Comparison of ENCODE assay signal across 12 cellular contexts in the genomic region with DNA sequence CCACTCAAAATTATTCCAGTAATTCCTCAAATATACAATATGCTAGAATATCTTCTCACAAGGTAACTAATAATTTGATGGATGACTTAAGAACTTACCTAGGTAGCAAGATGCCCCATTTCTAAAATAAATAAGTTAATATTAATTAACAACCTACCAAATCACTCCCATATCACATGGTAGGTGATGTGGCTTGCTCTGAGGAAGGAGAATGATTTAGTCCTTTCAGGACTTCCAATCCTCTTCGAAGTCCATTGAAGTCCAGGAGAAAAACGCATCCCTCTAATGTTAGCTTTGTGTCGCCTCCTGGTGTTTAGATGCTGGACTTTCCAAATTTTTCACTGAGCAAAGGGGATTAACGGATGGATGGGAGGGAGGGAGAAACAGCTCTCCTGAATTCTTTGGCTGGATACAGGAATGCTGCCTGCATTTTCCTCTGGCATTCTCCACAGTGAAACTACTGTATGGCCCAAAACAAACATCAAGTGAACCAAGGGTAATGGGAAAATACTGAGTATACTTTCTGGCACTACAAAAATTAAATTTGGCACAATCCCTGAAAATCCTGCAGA. TPM values are rescaled to one million over a fixed set of nuclear protein-coding genes. Genes with fewer than 3 reads are reported as not detected.
DNase-seq lines count a peak whose midpoint lies in the region; ATAC-seq, FAIRE-seq and TF ChIP-seq lines count a peak whose summit lies in the region.
"Had no signal": no experiment of that assay in that cellular context is flagged by ENCODE, and none has a peak within 500 bp of the region (broad histone marks: within the 10 kb centered on the region; RNA-seq: fewer than 3 reads in every experiment).

No MANE protein-coding gene starts in this region.

- no peak overlapping the region for H3K4ac ChIP-seq in neuronal stem cell (ENCODE audit: low read length)

- no peak overlapping the region for H2BK5ac ChIP-seq in neuronal stem cell (ENCODE audit: low read length)

- ATAC-seq in GM21529 (IDR thresholded peaks at IDR 0.05; ENCODE audit: unreplicated experiment), result no peak
- no peak for ATAC-seq in HG03045 (IDR thresholded peaks at IDR 0.05; ENCODE audit: unreplicated experiment)

- H3K18ac ChIP-seq in neuronal stem cell (ENCODE audit: low read length), result no peak overlapping the region

- no peak overlapping the region for H3K4me3 ChIP-seq in MG63
- H3K4me3 ChIP-seq in epithelial cell of esophagus (ENCODE audit: low read length), result no peak overlapping the region
- no peak overlapping the region for H3K4me3 ChIP-seq in neuronal stem cell (ENCODE audit: low read length in 2 of 2)
- H3K4me3 ChIP-seq: lung had no signal

- H2AFZ ChIP-seq in neuronal stem cell (ENCODE audit: low read length), result no peak overlapping the region

- peak; percentile 58 for FAIRE-seq in D721Med (lab: Jason Lieb, UNC)

- no peak overlapping the region for H2BK15ac ChIP-seq in neuronal stem cell (ENCODE audit: low read length)

- H2BK12ac ChIP-seq in neuronal stem cell (ENCODE audit: low read length), result no peak overlapping the region

- H3K36me3 ChIP-seq in MG63 (no peaks in the 10 kb centered on the region), neuronal stem cell (replicated peaks in 1 of 2; ENCODE audit: control insufficient read depth in 2 of 2, insufficient read depth in 2 of 2, low read length in 2 of 2) (no peaks in the 10 kb centered on the region)

- H2BK120ac ChIP-seq in neuronal stem cell (ENCODE audit: low read depth, low read length), result no peak overlapping the region

- H4K91ac ChIP-seq in neuronal stem cell (ENCODE audit: low read depth, low read length, poor library complexity), result no peak overlapping the region

- DNase-seq in D721Med (ENCODE audit: insufficient read length, low spot score), result no peak
- DNase-seq in MG63, result peak; percentile 39
- DNase-seq in epithelial cell of esophagus (ENCODE audit: low read depth), result peak; percentile 36
- DNase-seq in neuronal stem cell (ENCODE audit: low spot score), result peak; percentile 39
- DNase-seq in HCEC 1CT, result no peak
- DNase-seq in NCI-H187 (lab: John Stamatoyannopoulos, UW), result no peak
- DNase-seq: activated CD4-positive, CD25-positive, alpha-beta regulatory T cell; activated effector memory CD4-positive, alpha-beta T cell treated with Interleukin-2 at 50 U/mL for 16 hours; effector memory CD4-positive, alpha-beta T cell had no signal

- H3K9me3 ChIP-seq in MG63, result no peaks in the 10 kb centered on the region
- no peaks in the 10 kb centered on the region for H3K9me3 ChIP-seq in neuronal stem cell (replicated peaks in 1 of 2; ENCODE audit: control insufficient read depth in 2 of 2, insufficient read depth in 1 of 2, low read depth in 1 of 2, low read length in 2 of 2)

- H3K27me3 ChIP-seq in MG63 (no peaks in the 10 kb centered on the region), neuronal stem cell (ENCODE audit: control insufficient read depth in 3 of 3, insufficient read depth in 3 of 3, low read depth in 1 of 3, low read length in 3 of 3) (no peaks in the 10 kb centered on the region)

- TF ChIP-seq CTCF in D721Med (IDR thresholded peaks at IDR 0.05; ENCODE audit: insufficient read depth, missing control alignments) (peak; percentile 33), epithelial cell of esophagus (IDR thresholded peaks at IDR 0.05; ENCODE audit: insufficient read depth, low read depth, low read length, missing control alignments) (peak; percentile 31)

- H3K9ac ChIP-seq in neuronal stem cell (ENCODE audit: low read depth, low read length, poor library complexity), result no peak overlapping the region

- H3K27ac ChIP-seq in neuronal stem cell (replicated peaks; ENCODE audit: low read length), result no peak overlapping the region

- WGBS in neuronal stem cell (ENCODE audit: extremely low coverage in 2 of 2, insufficient read length in 2 of 2, insufficient replicate concordance in 1 of 2), 2 donors, result no CpG with 5 or more reads among the region's 4 CpGs

- no peak overlapping the region for H3K23ac ChIP-seq in neuronal stem cell (ENCODE audit: low read depth, low read length, poor library complexity)

- H3K14ac ChIP-seq in neuronal stem cell (ENCODE audit: low read length), result no peak overlapping the region

- peaks cover 3 to 5% of the 10 kb centered on the region in 2 donors for H3K4me1 ChIP-seq in neuronal stem cell (ENCODE audit: control insufficient read depth in 2 of 2, insufficient read depth in 1 of 2, low read depth in 1 of 2, low read length in 2 of 2)

- no peak overlapping the region for H2AK5ac ChIP-seq in neuronal stem cell (ENCODE audit: low read depth, low read length)

- no peak overlapping the region for H4K8ac ChIP-seq in neuronal stem cell (ENCODE audit: low read depth, low read length)

- H3K4me2 ChIP-seq in neuronal stem cell (ENCODE audit: insufficient read depth, low read length, poor library complexity, severe bottlenecking), result no peak overlapping the region

- H3K79me1 ChIP-seq in neuronal stem cell (ENCODE audit: low read depth, low read length), result no peaks in the 10 kb centered on the region

RNA-seq across cellular contexts. Expression of a gene that starts 58.6 kb away (rescaled TPM):
- 0.40 TPM in 1 of 2 replicates, not detected in the other for total RNA-seq in MG63 (2014; rRNA removed; shearing (Covaris generic); ENCODE audit: low replicate concordance)
- 2.2 TPM for polyA plus RNA-seq in neuronal stem cell (2013, experiment 1 of 2)
- 2.3 TPM for polyA plus RNA-seq in neuronal stem cell (2013, experiment 2 of 2)

Comparison
In these comparisons a context has a peak if more than half of its experiments do, and no peak if none do; other contexts are left out.
1. DNase-seq: peak in MG63 (single experiment), epithelial cell of esophagus (single experiment) and neuronal stem cell (single experiment); none in D721Med (single experiment), HCEC 1CT (single experiment) and NCI-H187 (0 of 2).